1 cellular context compared by ENCODE assay signal in the genomic region with DNA sequence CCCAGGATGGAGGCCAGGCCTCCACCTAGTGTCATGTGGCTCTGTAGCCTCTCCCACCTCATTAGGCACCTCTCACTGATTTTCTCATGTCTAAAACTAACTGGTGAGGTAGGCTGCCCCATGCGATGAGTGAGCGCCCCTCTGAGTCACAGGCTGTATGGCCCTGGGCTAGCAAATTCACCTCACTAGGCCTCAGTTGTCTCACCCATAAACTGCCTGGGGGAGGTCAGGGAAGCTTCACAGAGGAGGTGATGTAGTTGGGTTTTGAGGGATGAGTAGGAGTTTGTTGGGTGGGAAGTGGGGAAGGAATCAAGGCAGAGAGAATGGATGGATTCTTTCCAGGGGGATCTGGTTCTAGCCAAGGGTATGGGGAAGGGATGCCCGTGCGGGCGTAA.
TF ChIP-seq lines count a peak whose summit lies in the region.

No MANE protein-coding gene starts in this region.

TF ChIP-seq in K562, 482 proteins besides CTCF, POLR2A, EP300 and RAD21:
- TF ChIP-seq, protein P1, sequence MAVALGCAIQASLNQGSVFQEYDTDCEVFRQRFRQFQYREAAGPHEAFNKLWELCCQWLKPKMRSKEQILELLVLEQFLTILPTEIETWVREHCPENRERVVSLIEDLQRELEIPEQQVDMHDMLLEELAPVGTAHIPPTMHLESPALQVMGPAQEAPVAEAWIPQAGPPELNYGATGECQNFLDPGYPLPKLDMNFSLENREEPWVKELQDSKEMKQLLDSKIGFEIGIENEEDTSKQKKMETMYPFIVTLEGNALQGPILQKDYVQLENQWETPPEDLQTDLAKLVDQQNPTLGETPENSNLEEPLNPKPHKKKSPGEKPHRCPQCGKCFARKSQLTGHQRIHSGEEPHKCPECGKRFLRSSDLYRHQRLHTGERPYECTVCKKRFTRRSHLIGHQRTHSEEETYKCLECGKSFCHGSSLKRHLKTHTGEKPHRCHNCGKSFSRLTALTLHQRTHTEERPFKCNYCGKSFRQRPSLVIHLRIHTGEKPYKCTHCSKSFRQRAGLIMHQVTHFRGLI (CRISPR knock-in tag; IDR thresholded peaks at IDR 0.05): no peak
- TF ChIP-seq, protein P2, sequence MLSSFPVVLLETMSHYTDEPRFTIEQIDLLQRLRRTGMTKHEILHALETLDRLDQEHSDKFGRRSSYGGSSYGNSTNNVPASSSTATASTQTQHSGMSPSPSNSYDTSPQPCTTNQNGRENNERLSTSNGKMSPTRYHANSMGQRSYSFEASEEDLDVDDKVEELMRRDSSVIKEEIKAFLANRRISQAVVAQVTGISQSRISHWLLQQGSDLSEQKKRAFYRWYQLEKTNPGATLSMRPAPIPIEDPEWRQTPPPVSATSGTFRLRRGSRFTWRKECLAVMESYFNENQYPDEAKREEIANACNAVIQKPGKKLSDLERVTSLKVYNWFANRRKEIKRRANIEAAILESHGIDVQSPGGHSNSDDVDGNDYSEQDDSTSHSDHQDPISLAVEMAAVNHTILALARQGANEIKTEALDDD (IDR thresholded peaks at IDR 0.05): no peak
- TF ChIP-seq, protein P3, sequence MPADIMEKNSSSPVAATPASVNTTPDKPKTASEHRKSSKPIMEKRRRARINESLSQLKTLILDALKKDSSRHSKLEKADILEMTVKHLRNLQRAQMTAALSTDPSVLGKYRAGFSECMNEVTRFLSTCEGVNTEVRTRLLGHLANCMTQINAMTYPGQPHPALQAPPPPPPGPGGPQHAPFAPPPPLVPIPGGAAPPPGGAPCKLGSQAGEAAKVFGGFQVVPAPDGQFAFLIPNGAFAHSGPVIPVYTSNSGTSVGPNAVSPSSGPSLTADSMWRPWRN (IDR thresholded peaks at IDR 0.05; ENCODE audit: low read depth): no peak
- no peak for TF ChIP-seq NFE2 (IDR thresholded peaks at IDR 0.05; ENCODE audit: low read depth)
- TF ChIP-seq TRIM28 (IDR thresholded peaks at IDR 0.05): no peak
- TF ChIP-seq, protein P4, sequence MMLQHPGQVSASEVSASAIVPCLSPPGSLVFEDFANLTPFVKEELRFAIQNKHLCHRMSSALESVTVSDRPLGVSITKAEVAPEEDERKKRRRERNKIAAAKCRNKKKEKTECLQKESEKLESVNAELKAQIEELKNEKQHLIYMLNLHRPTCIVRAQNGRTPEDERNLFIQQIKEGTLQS (IDR thresholded peaks at IDR 0.05): 0 out of 2 replicates have a peak, but pooled peaks have one; percentile 27
- TF ChIP-seq, protein P4 (CRISPR knock-in tag; conservative IDR thresholded peaks at IDR 0.05): no peak
- no peak for TF ChIP-seq ATF7 (IDR thresholded peaks at IDR 0.05)
- 0 out of 2 replicates have a peak, but pooled peaks have one; percentile 13 for TF ChIP-seq EGR1 (conservative IDR thresholded peaks at IDR 0.05)
